ENCODE assay signal across 8 cellular contexts in the genomic region with DNA sequence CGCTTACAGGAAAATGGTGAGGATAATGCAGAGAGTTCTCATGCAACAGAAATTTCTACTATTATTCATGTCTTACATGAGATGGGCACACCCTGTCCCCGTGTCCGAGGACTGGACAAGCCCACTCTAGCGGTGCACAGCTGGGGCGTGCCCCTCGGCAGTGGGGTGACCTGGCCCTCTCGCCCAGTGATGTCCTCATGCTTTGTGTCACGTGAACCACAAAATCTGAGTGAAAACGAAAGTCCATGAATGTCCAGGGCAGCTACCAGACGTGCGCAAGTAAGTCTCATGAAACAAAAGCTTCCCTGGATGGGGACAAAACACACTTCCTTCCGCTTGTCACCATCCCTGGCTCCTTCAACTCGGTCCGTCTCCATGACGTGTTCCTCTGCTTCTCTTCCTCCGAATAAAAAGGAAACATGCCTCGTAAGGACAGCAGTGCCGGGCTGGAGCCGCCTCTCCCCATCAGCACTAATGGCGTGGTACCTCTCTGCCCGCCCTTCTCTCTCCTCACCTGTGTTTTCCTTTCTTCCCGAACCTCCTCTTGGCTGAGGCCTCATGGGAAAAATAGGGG. TPM values are rescaled to one million over a fixed set of nuclear protein-coding genes. Genes with fewer than 3 reads are reported as not detected.
DNase-seq lines count a peak whose midpoint lies in the region; ATAC-seq, FAIRE-seq and TF ChIP-seq lines count a peak whose summit lies in the region.

No MANE protein-coding gene starts in this region.

- H3K36me3 ChIP-seq in SJCRH30 = no peaks in the 10 kb centered on the region

- in situ Hi-C loops in GM13976 (cut with MboI; ENCODE audit: low sequenced_read_pairs, unreplicated experiment) = no loop called here

- H3K27ac ChIP-seq in SJCRH30 = peak overlapping the region; percentile 87

- no peaks in the 10 kb centered on the region for H3K9me3 ChIP-seq in SJCRH30 (replicated peaks)

- peaks cover 10% of the 10 kb centered on the region for H3K4me1 ChIP-seq in SJCRH30

- H3K4me3 ChIP-seq in SJCRH30 = peak overlapping the region; percentile 63
- peak overlapping the region; percentile 43 to 51 for H3K4me3 ChIP-seq in foreskin fibroblast (ENCODE audit: low read depth in 1 of 2, low read length in 2 of 2)

- no peak for ATAC-seq in GM18870 (IDR thresholded peaks at IDR 0.05; ENCODE audit: unreplicated experiment)

- no peak for FAIRE-seq in frontal cortex (lab: Jason Lieb, UNC)

- peak; percentile 24 for DNase-seq in DMS153 treated with DMSO at 0.1 percent for 48 hours (lab: John Stamatoyannopoulos, UW; ENCODE audit: unreplicated experiment)
- DNase-seq in SJCRH30 = peak; percentile 59 to 77
- no peak for DNase-seq in foreskin fibroblast
- peak; percentile 30 for DNase-seq in pulmonary artery endothelial cell (ENCODE audit: low read depth, low spot score)
- no peak for DNase-seq in NCI-H526 treated with DMSO at 0.1 percent for 48 hours (lab: John Stamatoyannopoulos, UW)
- no peak for DNase-seq in GM13976 (ENCODE audit: low spot score)
- no peak for DNase-seq in frontal cortex (ENCODE audit: low spot score in 2 of 2)

- no peaks in the 10 kb centered on the region for H3K27me3 ChIP-seq in SJCRH30

- no peak for TF ChIP-seq CTCF in foreskin fibroblast (IDR thresholded peaks at IDR 0.05; ENCODE audit: low read depth, low read length)
- TF ChIP-seq CTCF in GM13976 (IDR thresholded peaks at IDR 0.05; ENCODE audit: borderline replicate concordance, control extremely low read depth, extremely low read depth, insufficient read depth, missing control alignments) = no peak

RNA-seq across cellular contexts. Expression of a gene that starts 45.6 kb away (rescaled TPM):
- 57.0 and 68.2 TPM in 2 replicates for total RNA-seq in SJCRH30 (2014; rRNA removed; shearing (Covaris generic))
- total RNA-seq in pulmonary artery endothelial cell (54.9 and 61.5 TPM in 2 replicates), frontal cortex (118 TPM)

Comparison
In these comparisons a context has a peak if more than half of its experiments do, and no peak if none do; other contexts are left out.
1. DNase-seq: peak in DMS153 treated with DMSO at 0.1 percent for 48 hours (single experiment), SJCRH30 (2 of 2) and pulmonary artery endothelial cell (single experiment); none in foreskin fibroblast (0 of 2), NCI-H526 treated with DMSO at 0.1 percent for 48 hours (single experiment), GM13976 (single experiment) and frontal cortex (0 of 2).